ENCODE assay signal across 1 cellular context in genomic region chr2:239113592-239113991, GRCh38.
TF ChIP-seq lines count a peak whose summit lies in the region.

No MANE protein-coding gene starts in this region.

TF ChIP-seq in GM23338, 12 proteins besides CTCF, POLR2A, EP300 and RAD21 (continued from another document):
- TF ChIP-seq, protein P1, sequence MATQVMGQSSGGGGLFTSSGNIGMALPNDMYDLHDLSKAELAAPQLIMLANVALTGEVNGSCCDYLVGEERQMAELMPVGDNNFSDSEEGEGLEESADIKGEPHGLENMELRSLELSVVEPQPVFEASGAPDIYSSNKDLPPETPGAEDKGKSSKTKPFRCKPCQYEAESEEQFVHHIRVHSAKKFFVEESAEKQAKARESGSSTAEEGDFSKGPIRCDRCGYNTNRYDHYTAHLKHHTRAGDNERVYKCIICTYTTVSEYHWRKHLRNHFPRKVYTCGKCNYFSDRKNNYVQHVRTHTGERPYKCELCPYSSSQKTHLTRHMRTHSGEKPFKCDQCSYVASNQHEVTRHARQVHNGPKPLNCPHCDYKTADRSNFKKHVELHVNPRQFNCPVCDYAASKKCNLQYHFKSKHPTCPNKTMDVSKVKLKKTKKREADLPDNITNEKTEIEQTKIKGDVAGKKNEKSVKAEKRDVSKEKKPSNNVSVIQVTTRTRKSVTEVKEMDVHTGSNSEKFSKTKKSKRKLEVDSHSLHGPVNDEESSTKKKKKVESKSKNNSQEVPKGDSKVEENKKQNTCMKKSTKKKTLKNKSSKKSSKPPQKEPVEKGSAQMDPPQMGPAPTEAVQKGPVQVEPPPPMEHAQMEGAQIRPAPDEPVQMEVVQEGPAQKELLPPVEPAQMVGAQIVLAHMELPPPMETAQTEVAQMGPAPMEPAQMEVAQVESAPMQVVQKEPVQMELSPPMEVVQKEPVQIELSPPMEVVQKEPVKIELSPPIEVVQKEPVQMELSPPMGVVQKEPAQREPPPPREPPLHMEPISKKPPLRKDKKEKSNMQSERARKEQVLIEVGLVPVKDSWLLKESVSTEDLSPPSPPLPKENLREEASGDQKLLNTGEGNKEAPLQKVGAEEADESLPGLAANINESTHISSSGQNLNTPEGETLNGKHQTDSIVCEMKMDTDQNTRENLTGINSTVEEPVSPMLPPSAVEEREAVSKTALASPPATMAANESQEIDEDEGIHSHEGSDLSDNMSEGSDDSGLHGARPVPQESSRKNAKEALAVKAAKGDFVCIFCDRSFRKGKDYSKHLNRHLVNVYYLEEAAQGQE (IDR thresholded peaks at IDR 0.05; ENCODE audit: unreplicated experiment) = no peak
